In the genomic region with DNA sequence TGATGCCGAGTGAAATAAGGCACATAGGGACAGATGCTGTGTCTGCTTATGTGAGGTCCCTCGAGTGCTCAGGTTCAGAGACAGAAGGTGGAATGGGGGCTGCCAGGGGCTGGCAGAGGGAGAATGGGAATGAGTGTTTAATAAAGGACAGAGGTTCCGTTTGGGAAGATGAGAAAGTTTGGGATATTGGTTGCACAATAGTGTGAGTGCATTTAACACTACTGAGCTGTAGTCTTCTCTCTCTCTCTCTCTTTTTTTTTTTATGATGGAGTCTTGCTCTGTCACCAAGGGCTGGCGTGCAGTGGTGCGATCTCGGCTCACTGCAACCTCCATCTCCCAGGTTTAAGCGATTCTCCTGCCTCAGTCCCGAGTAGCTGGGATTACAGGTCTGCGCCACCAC, we compare ENCODE assay signal across 1 cellular context.
TF ChIP-seq lines count a peak whose summit lies in the region.

No MANE protein-coding gene starts in this region.

TF ChIP-seq in K562, 482 proteins besides CTCF, POLR2A, EP300 and RAD21:
- 0 out of 2 replicates have a peak, but pooled peaks have one; percentile 26 for TF ChIP-seq CEBPB (tag; IDR thresholded peaks at IDR 0.05)
- TF ChIP-seq SUPT5H (IDR thresholded peaks at IDR 0.05) = 0 out of 2 replicates have a peak, but pooled peaks have one; percentile 15
- no peak for TF ChIP-seq CEBPG (CRISPR knock-in tag; IDR thresholded peaks at IDR 0.05)
- TF ChIP-seq CEBPG (tag; conservative IDR thresholded peaks at IDR 0.05 in 1 of 2, IDR thresholded peaks at IDR 0.05 in 1 of 2) = peak in 1 of 2 experiments; percentile 52; a peak in 1 of 4 replicates
- TF ChIP-seq, protein P1, sequence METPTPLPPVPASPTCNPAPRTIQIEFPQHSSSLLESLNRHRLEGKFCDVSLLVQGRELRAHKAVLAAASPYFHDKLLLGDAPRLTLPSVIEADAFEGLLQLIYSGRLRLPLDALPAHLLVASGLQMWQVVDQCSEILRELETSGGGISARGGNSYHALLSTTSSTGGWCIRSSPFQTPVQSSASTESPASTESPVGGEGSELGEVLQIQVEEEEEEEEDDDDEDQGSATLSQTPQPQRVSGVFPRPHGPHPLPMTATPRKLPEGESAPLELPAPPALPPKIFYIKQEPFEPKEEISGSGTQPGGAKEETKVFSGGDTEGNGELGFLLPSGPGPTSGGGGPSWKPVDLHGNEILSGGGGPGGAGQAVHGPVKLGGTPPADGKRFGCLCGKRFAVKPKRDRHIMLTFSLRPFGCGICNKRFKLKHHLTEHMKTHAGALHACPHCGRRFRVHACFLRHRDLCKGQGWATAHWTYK (CRISPR knock-in tag; IDR thresholded peaks at IDR 0.05) = no peak
- TF ChIP-seq THRAP3 (IDR thresholded peaks at IDR 0.05; ENCODE audit: borderline replicate concordance) = no peak
